ENCODE assay signal across 8 cellular contexts in genomic region chr16:30065112-30065942, GRCh38. TPM values are rescaled to one million over a fixed set of nuclear protein-coding genes. Genes with fewer than 3 reads are reported as not detected.
DNase-seq lines count a peak whose midpoint lies in the region; ATAC-seq lines count a peak whose summit lies in the region.

ALDOA (plus strand) TSS chr16:30065760; CDS start chr16:30066898, 1,138 bp downstream.

- DNase-seq in CD8-positive, alpha-beta memory T cell = peak; percentile 91 to 95 (median 92)
- DNase-seq in HT-29 (ENCODE audit: low spot score) (peak; percentile 96), NOMO-1 (lab: John Stamatoyannopoulos, UW; ENCODE audit: unreplicated experiment in 2 of 2) (peak; percentile 98 to 99), memory B cell (ENCODE audit: low spot score in 2 of 2) (peak; percentile 91 to 93)
- peak; percentile 89 to 91 (median 90) for DNase-seq in effector memory CD4-positive, alpha-beta T cell
- DNase-seq in stimulated activated CD8-positive, alpha-beta memory T cell treated with anti-CD3 and anti-CD28 coated beads, Interleukin-12 subunit alpha, Interleukin-12 subunit beta, amount 100 ng/mL, for 24 hours (ENCODE audit: extremely low read depth) = peak; percentile 85

- peaks cover 3 to 57% (median 8%) of the 10 kb centered on the region in 3 donors for H3K36me3 Mint-ChIP-seq in CD8-positive, alpha-beta memory T cell
- peaks cover 17% of the 10 kb centered on the region for H3K36me3 Mint-ChIP-seq in memory B cell

- peak within 1 kb of the TSS; percentile 85 for H3K4me3 ChIP-seq in CD8-positive, alpha-beta memory T cell (ENCODE audit: low read length)
- peak within 1 kb of the TSS; percentile 98 for H3K4me3 ChIP-seq in effector memory CD4-positive, alpha-beta T cell (ENCODE audit: insufficient read depth, low read depth, low read length, poor library complexity, severe bottlenecking)

- H3K36me3 ChIP-seq in CD8-positive, alpha-beta memory T cell (ENCODE audit: insufficient read depth, low read length) = peaks cover 36% of the 10 kb centered on the region
- peaks cover 32% of the 10 kb centered on the region for H3K36me3 ChIP-seq in effector memory CD4-positive, alpha-beta T cell (ENCODE audit: control insufficient read depth, insufficient read depth, low read length)

- CTCF ChIA-PET in CD8-positive, alpha-beta memory T cell (lab: Charles Lee) = interaction anchor here (1.0 to 3.8 kb wide), 8 partner anchors 10 to 120 kb away, joined by 3 to 41 read pairs (median 3); partner anchors contain the start of genes TBX6 and YPEL3
- CTCF ChIA-PET in activated CD8-positive, alpha-beta memory T cell treated with anti-CD3 and anti-CD28 coated beads for 36 hours (lab: Charles Lee) = interaction anchor here (0.7 to 2.3 kb wide), 5 partner anchors 10 to 122 kb away, joined by 3 to 9 read pairs (median 3); partner anchors contain the start of gene TBX6

- no peaks in the 10 kb centered on the region for H3K27me3 ChIP-seq in CD8-positive, alpha-beta memory T cell (ENCODE audit: insufficient read depth, low read length, poor library complexity, severe bottlenecking)
- H3K27me3 ChIP-seq in effector memory CD4-positive, alpha-beta T cell (replicated peaks; ENCODE audit: control insufficient read depth, insufficient read depth, low read length, poor library complexity, severe bottlenecking) = no peaks in the 10 kb centered on the region

- H3K4me1 Mint-ChIP-seq in CD8-positive, alpha-beta memory T cell = peaks cover 32 to 45% (median 35%) of the 10 kb centered on the region in 3 donors
- peaks cover 27% of the 10 kb centered on the region for H3K4me1 Mint-ChIP-seq in memory B cell

- peaks cover 44% of the 10 kb centered on the region for H3K4me1 ChIP-seq in CD8-positive, alpha-beta memory T cell (ENCODE audit: insufficient read depth, low read length)
- peaks cover 33% of the 10 kb centered on the region for H3K4me1 ChIP-seq in effector memory CD4-positive, alpha-beta T cell (ENCODE audit: control insufficient read depth, insufficient read depth, low read length, poor library complexity, severe bottlenecking)

- H3K27me3 Mint-ChIP-seq in CD8-positive, alpha-beta memory T cell = peaks cover 0 to 3% of the 10 kb centered on the region in 2 donors
- no peaks in the 10 kb centered on the region for H3K27me3 Mint-ChIP-seq in memory B cell

- H3K27ac Mint-ChIP-seq in CD8-positive, alpha-beta memory T cell = peak within 1 kb of the TSS; percentile 92 to 99 (median 97)
- peak within 1 kb of the TSS; percentile 92 for H3K27ac Mint-ChIP-seq in memory B cell

- peak within 1 kb of the TSS; percentile 91 for H3K27ac ChIP-seq in CD8-positive, alpha-beta memory T cell (ENCODE audit: low read depth, low read length)
- H3K27ac ChIP-seq in effector memory CD4-positive, alpha-beta T cell (ENCODE audit: insufficient read depth, low read length, poor library complexity, severe bottlenecking) = peak within 1 kb of the TSS; percentile 83

- H3K4me3 Mint-ChIP-seq in CD8-positive, alpha-beta memory T cell = peak within 1 kb of the TSS; percentile 92 to 100 (median 99)
- H3K4me3 Mint-ChIP-seq in memory B cell = peak within 1 kb of the TSS; percentile 98

- ATAC-seq in GM19468 (IDR thresholded peaks at IDR 0.05; ENCODE audit: extremely low read depth, unreplicated experiment) = peak; percentile 72
- peak; percentile 82 for ATAC-seq in memory B cell (ENCODE audit: low read depth)

- no peaks in the 10 kb centered on the region for H3K9me3 ChIP-seq in CD8-positive, alpha-beta memory T cell (ENCODE audit: low read length)
- H3K9me3 ChIP-seq in effector memory CD4-positive, alpha-beta T cell (ENCODE audit: control insufficient read depth, low read length) = no peaks in the 10 kb centered on the region

- POLR2A ChIA-PET in CD8-positive, alpha-beta memory T cell (lab: Charles Lee) = interaction anchor here (0.6 to 7.1 kb wide), 27 partner anchors 8 to 593 kb away, joined by 3 to 89 read pairs (median 5); partner anchors contain the start of genes CORO1A, DCTPP1, FBRS and PPP4C
- POLR2A ChIA-PET in activated CD8-positive, alpha-beta memory T cell treated with anti-CD3 and anti-CD28 coated beads for 36 hours (lab: Charles Lee) = interaction anchor here (0.5 to 3.2 kb wide), 13 partner anchors 10 to 258 kb away, joined by 3 to 28 read pairs (median 4); partner anchors contain the start of genes ASPHD1, PPP4C, TAOK2 and TBX6

- no peaks in the 10 kb centered on the region for H3K9me3 Mint-ChIP-seq in CD8-positive, alpha-beta memory T cell
- no peaks in the 10 kb centered on the region for H3K9me3 Mint-ChIP-seq in memory B cell

RNA-seq across cellular contexts. Expression of gene ALDOA, which starts in this region (rescaled TPM):
- 1,000 to 10,000 TPM; 1,907 to 1,909 TPM for total RNA-seq in CD8-positive, alpha-beta memory T cell
- 1,157 TPM for polyA plus RNA-seq in CD8-positive, alpha-beta memory T cell
- 1,983 and 2,051 TPM in 2 replicates for total RNA-seq in HT-29 (2014; rRNA removed; shearing (Covaris generic))
- total RNA-seq in activated CD8-positive, alpha-beta memory T cell treated with anti-CD3 and anti-CD28 coated beads for 36 hours = 1,000 to 10,000 TPM; 2,600 to 2,646 TPM

Comparison
In these comparisons a context has a peak if more than half of its experiments do, and no peak if none do; other contexts are left out.
1. Peak in every context shown above with its lines: DNase-seq, ATAC-seq, H3K4me3 ChIP-seq and H3K27ac ChIP-seq.